In the genomic region with DNA sequence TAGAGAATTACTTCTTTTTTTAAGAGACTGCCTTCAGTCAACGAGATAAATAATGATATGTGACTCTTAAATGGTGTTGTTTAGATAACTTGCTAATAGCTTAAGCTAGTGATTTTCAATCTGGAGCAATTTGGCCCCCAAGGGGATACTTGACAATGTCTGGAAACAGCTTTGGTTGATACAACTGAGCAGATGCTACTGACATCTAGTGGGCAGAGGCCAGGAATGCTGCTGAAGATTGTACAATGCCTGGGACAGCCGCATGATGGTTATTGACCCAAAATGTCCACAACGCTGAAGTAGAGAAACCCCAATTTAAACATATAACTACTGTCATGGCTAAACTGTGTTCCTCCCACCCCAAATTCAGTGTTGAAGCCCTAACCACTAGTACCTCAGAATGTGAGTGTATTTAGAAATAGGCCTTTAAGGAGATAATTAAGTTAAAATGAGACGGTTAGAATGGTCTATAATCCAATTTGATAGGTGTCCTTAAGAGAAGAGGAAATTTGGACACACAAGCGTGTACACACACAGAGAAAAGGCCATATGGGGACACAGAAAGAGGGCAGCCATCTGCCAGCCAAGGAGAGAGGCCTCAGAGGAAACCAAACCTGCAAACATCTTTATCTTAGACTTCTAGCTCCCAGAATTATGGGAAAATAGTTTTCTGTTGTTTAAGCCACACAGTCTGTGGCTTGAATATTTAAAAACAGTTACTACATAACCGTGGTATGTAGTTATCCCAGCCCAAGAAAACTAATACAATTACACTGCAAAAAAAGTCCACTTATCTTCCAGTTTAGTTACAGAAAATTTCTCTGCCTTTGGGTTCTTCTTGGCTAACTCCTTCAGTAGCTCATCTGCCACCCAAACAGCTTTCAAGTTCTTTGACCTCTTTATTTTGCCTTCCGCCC, we compare ENCODE assay signal across 1 cellular context.
TF ChIP-seq lines count a peak whose summit lies in the region.

No MANE protein-coding gene starts in this region.

TF ChIP-seq in GM12878, 131 proteins besides CTCF, POLR2A, EP300 and RAD21 (continued from another document):
- TF ChIP-seq, protein P1, sequence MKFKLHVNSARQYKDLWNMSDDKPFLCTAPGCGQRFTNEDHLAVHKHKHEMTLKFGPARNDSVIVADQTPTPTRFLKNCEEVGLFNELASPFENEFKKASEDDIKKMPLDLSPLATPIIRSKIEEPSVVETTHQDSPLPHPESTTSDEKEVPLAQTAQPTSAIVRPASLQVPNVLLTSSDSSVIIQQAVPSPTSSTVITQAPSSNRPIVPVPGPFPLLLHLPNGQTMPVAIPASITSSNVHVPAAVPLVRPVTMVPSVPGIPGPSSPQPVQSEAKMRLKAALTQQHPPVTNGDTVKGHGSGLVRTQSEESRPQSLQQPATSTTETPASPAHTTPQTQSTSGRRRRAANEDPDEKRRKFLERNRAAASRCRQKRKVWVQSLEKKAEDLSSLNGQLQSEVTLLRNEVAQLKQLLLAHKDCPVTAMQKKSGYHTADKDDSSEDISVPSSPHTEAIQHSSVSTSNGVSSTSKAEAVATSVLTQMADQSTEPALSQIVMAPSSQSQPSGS (IDR thresholded peaks at IDR 0.05; ENCODE audit: low read length): no peak
- TF ChIP-seq MEF2B (IDR thresholded peaks at IDR 0.05; ENCODE audit: partially characterized antibody, poor library complexity, severe bottlenecking) (peak; percentile 88), MYB (IDR thresholded peaks at IDR 0.05; ENCODE audit: borderline replicate concordance, low read depth, low read length) (no peak), CHD1 (IDR thresholded peaks at IDR 0.05; ENCODE audit: low read depth, low read length) (no peak), NBN (IDR thresholded peaks at IDR 0.05) (0 out of 2 replicates have a peak, but pooled peaks have one; percentile 32), SMARCA5 (IDR thresholded peaks at IDR 0.05) (peak; percentile 48; the same call in 1 of the 2 replicates), MTA3 (IDR thresholded peaks at IDR 0.05; ENCODE audit: borderline replicate concordance, low read length) (no peak)
- TF ChIP-seq, protein P2, sequence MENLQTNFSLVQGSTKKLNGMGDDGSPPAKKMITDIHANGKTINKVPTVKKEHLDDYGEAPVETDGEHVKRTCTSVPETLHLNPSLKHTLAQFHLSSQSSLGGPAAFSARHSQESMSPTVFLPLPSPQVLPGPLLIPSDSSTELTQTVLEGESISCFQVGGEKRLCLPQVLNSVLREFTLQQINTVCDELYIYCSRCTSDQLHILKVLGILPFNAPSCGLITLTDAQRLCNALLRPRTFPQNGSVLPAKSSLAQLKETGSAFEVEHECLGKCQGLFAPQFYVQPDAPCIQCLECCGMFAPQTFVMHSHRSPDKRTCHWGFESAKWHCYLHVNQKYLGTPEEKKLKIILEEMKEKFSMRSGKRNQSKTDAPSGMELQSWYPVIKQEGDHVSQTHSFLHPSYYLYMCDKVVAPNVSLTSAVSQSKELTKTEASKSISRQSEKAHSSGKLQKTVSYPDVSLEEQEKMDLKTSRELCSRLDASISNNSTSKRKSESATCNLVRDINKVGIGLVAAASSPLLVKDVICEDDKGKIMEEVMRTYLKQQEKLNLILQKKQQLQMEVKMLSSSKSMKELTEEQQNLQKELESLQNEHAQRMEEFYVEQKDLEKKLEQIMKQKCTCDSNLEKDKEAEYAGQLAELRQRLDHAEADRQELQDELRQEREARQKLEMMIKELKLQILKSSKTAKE (IDR thresholded peaks at IDR 0.05; ENCODE audit: low read depth, poor library complexity, severe bottlenecking): peak; percentile 33
- TF ChIP-seq, protein P3, sequence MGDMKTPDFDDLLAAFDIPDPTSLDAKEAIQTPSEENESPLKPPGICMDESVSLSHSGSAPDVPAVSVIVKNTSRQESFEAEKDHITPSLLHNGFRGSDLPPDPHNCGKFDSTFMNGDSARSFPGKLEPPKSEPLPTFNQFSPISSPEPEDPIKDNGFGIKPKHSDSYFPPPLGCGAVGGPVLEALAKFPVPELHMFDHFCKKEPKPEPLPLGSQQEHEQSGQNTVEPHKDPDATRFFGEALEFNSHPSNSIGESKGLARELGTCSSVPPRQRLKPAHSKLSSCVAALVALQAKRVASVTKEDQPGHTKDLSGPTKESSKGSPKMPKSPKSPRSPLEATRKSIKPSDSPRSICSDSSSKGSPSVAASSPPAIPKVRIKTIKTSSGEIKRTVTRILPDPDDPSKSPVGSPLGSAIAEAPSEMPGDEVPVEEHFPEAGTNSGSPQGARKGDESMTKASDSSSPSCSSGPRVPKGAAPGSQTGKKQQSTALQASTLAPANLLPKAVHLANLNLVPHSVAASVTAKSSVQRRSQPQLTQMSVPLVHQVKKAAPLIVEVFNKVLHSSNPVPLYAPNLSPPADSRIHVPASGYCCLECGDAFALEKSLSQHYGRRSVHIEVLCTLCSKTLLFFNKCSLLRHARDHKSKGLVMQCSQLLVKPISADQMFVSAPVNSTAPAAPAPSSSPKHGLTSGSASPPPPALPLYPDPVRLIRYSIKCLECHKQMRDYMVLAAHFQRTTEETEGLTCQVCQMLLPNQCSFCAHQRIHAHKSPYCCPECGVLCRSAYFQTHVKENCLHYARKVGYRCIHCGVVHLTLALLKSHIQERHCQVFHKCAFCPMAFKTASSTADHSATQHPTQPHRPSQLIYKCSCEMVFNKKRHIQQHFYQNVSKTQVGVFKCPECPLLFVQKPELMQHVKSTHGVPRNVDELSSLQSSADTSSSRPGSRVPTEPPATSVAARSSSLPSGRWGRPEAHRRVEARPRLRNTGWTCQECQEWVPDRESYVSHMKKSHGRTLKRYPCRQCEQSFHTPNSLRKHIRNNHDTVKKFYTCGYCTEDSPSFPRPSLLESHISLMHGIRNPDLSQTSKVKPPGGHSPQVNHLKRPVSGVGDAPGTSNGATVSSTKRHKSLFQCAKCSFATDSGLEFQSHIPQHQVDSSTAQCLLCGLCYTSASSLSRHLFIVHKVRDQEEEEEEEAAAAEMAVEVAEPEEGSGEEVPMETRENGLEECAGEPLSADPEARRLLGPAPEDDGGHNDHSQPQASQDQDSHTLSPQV (IDR thresholded peaks at IDR 0.05): 0 out of 2 replicates have a peak, but pooled peaks have one; percentile 29
- TF ChIP-seq, protein P4, sequence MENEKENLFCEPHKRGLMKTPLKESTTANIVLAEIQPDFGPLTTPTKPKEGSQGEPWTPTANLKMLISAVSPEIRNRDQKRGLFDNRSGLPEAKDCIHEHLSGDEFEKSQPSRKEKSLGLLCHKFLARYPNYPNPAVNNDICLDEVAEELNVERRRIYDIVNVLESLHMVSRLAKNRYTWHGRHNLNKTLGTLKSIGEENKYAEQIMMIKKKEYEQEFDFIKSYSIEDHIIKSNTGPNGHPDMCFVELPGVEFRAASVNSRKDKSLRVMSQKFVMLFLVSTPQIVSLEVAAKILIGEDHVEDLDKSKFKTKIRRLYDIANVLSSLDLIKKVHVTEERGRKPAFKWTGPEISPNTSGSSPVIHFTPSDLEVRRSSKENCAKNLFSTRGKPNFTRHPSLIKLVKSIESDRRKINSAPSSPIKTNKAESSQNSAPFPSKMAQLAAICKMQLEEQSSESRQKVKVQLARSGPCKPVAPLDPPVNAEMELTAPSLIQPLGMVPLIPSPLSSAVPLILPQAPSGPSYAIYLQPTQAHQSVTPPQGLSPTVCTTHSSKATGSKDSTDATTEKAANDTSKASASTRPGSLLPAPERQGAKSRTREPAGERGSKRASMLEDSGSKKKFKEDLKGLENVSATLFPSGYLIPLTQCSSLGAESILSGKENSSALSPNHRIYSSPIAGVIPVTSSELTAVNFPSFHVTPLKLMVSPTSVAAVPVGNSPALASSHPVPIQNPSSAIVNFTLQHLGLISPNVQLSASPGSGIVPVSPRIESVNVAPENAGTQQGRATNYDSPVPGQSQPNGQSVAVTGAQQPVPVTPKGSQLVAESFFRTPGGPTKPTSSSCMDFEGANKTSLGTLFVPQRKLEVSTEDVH (IDR thresholded peaks at IDR 0.05; ENCODE audit: low read depth, partially characterized antibody): no peak
